9 cellular contexts compared by ENCODE assay signal in genomic region chr10:87816842-87817178, GRCh38. TPM values are rescaled to one million over a fixed set of nuclear protein-coding genes. Genes with fewer than 3 reads are reported as not detected.
A peak's percentile ranks its signal among the peaks of the same experiment; 100 is the strongest.
DNase-seq lines count a peak whose midpoint lies in the region; FAIRE-seq and TF ChIP-seq lines count a peak whose summit lies in the region.
"Had no signal": no experiment of that assay in that cellular context is flagged by ENCODE, and none has a peak within 500 bp of the region (broad histone marks: within the 10 kb centered on the region; RNA-seq: fewer than 3 reads in every experiment).

No MANE protein-coding gene starts in this region.

- TF ChIP-seq EP300 in H1 (IDR thresholded peaks at IDR 0.05; ENCODE audit: borderline replicate concordance in 1 of 2, low read depth in 2 of 2, low read length in 2 of 2): no peak

- H3K18ac ChIP-seq in H1 (ENCODE audit: extremely low read depth, low read length) (no peak overlapping the region), trophoblast cell (ENCODE audit: low read length) (no peak overlapping the region)

- FAIRE-seq in H1 (lab: Jason Lieb, UNC): no peak
- FAIRE-seq: islet of Langerhans had no signal

- H3K9me2 ChIP-seq in OCI-LY1 (ENCODE audit: low read depth, low read length): no peaks in the 10 kb centered on the region

- H2AK5ac ChIP-seq in H1 (ENCODE audit: low read depth, low read length): no peak overlapping the region
- H2AK5ac ChIP-seq in trophoblast cell (ENCODE audit: low read length): no peak overlapping the region

- peaks cover 39% of the 10 kb centered on the region for H3K79me2 ChIP-seq in OCI-LY1 (ENCODE audit: insufficient read depth, low read length)
- peaks cover 10 to 55% of the 10 kb centered on the region in 2 experiments for H3K79me2 ChIP-seq in H1 (ENCODE audit: control insufficient read depth in 1 of 2, insufficient read depth in 2 of 2, low read length in 2 of 2)
- H3K79me2 ChIP-seq in trophoblast cell (ENCODE audit: control insufficient read depth, insufficient read depth, low read length, poor library complexity): peaks cover 4% of the 10 kb centered on the region

- TF ChIP-seq CTCF in GM06990 (IDR thresholded peaks at IDR 0.05; ENCODE audit: insufficient read depth, low read length, poor library complexity, severe bottlenecking): peak; percentile 7
- TF ChIP-seq CTCF in OCI-LY1 (IDR thresholded peaks at IDR 0.05; ENCODE audit: low read length): no peak
- no peak for TF ChIP-seq CTCF in H1 (IDR thresholded peaks at IDR 0.05; ENCODE audit: control extremely low read depth in 1 of 3, insufficient read depth in 1 of 3, low read depth in 1 of 3, low read length in 3 of 3)

- no peak overlapping the region for H2BK5ac ChIP-seq in H1 (ENCODE audit: low read depth, low read length)
- no peak overlapping the region for H2BK5ac ChIP-seq in trophoblast cell (ENCODE audit: low read depth, low read length, poor library complexity)

- peaks cover 34% of the 10 kb centered on the region for H3K4me1 ChIP-seq in OCI-LY1 (ENCODE audit: insufficient read depth, low read length, severe bottlenecking)
- H3K4me1 ChIP-seq in H1 (replicated peaks in 1 of 4; ENCODE audit: control insufficient read depth in 3 of 4, insufficient read depth in 4 of 4, low read length in 3 of 4): peaks cover 0 to 3% (median 0%) of the 10 kb centered on the region in 4 experiments; a peak in 2 of 7 replicates
- peaks cover 0 to 3% of the 10 kb centered on the region in 2 experiments for H3K4me1 ChIP-seq in trophoblast cell (ENCODE audit: control insufficient read depth in 1 of 2, insufficient read depth in 2 of 2, low read length in 2 of 2)

- H3K36me3 ChIP-seq in GM06990 (ENCODE audit: control insufficient read depth, insufficient read depth, low read length) (peaks cover 4% of the 10 kb centered on the region), OCI-LY1 (ENCODE audit: insufficient read depth, low read length) (peaks cover 24% of the 10 kb centered on the region), H1 (ENCODE audit: control insufficient read depth in 2 of 4, insufficient read depth in 4 of 4, low read length in 3 of 4) (peaks cover 0 to 21% (median 2%) of the 10 kb centered on the region in 4 experiments; a peak in 2 of 8 replicates), trophoblast cell (ENCODE audit: control insufficient read depth in 1 of 2, insufficient read depth in 2 of 2, low read length in 2 of 2) (peaks cover 1 to 3% of the 10 kb centered on the region in 2 experiments)

- no peak overlapping the region for H2BK15ac ChIP-seq in H1 (ENCODE audit: low read length)

- peaks cover 8% of the 10 kb centered on the region for H3K23me2 ChIP-seq in H1 (ENCODE audit: low read depth, low read length)

- no peaks in the 10 kb centered on the region for H3F3A ChIP-seq in OCI-LY1 (ENCODE audit: insufficient read depth, low read length)

- H4K20me1 ChIP-seq in OCI-LY1 (ENCODE audit: insufficient read depth, low read length) (no peaks in the 10 kb centered on the region), H1 (replicated peaks in 1 of 2; ENCODE audit: control insufficient read depth in 1 of 2, insufficient read depth in 2 of 2, low read length in 2 of 2) (no peaks in the 10 kb centered on the region)

- no peak overlapping the region for H2BK120ac ChIP-seq in H1 (replicated peaks; ENCODE audit: low read depth, low read length)
- no peak overlapping the region for H2BK120ac ChIP-seq in trophoblast cell (ENCODE audit: insufficient read depth, low read length, poor library complexity)

- POLR2A ChIA-PET in H1 (lab: Charles Lee; ENCODE audit: partially characterized antibody): no interaction called here

- H4K12ac ChIP-seq in trophoblast cell (ENCODE audit: low read depth, low read length): no peak overlapping the region

- no peak overlapping the region for H4K5ac ChIP-seq in H1 (ENCODE audit: insufficient read length, low read depth, low read length)

- no peak overlapping the region for H2AFZ ChIP-seq in OCI-LY1 (ENCODE audit: low read length)
- no peak overlapping the region for H2AFZ ChIP-seq in H1 (ENCODE audit: low read length)
- no peak overlapping the region for H2AFZ ChIP-seq in trophoblast cell (ENCODE audit: insufficient read depth, low read length, poor library complexity)

- H4K8ac ChIP-seq in H1 (ENCODE audit: extremely low read depth, insufficient read depth, low read length): no peak overlapping the region
- H4K8ac ChIP-seq in trophoblast cell (ENCODE audit: low read depth, low read length): no peak overlapping the region

- no peak for TF ChIP-seq POLR2A in H1 (IDR thresholded peaks at IDR 0.05; ENCODE audit: control extremely low read depth in 1 of 2, low read depth in 2 of 2, low read length in 2 of 2)

- H3K14ac ChIP-seq in H1 (ENCODE audit: insufficient read length) (no peak overlapping the region), trophoblast cell (ENCODE audit: low read length) (no peak overlapping the region)

- no peak overlapping the region for H3K23ac ChIP-seq in H1 (ENCODE audit: insufficient read length)
- H3K23ac ChIP-seq in trophoblast cell (ENCODE audit: low read length): no peak overlapping the region

- H4K91ac ChIP-seq in H1 (replicated peaks; ENCODE audit: insufficient read length, low read length) (no peak overlapping the region), trophoblast cell (ENCODE audit: low read depth, low read length) (no peak overlapping the region)

- H3K79me1 ChIP-seq in H1 (ENCODE audit: low read depth, low read length): no peaks in the 10 kb centered on the region
- peaks cover 6% of the 10 kb centered on the region for H3K79me1 ChIP-seq in trophoblast cell (ENCODE audit: low read length)

- H2BK12ac ChIP-seq in H1 (ENCODE audit: low read depth, low read length) (no peak overlapping the region), trophoblast cell (ENCODE audit: low read length) (no peak overlapping the region)

- H2BK20ac ChIP-seq in H1 (ENCODE audit: low read length): no peak overlapping the region

- no peaks in the 10 kb centered on the region for H3K27me3 ChIP-seq in GM06990 (replicated peaks; ENCODE audit: control insufficient read depth, insufficient read depth, low read length)
- no peaks in the 10 kb centered on the region for H3K27me3 ChIP-seq in OCI-LY1 (ENCODE audit: insufficient read depth, low read length)
- H3K27me3 ChIP-seq in H1 (replicated peaks in 1 of 4; ENCODE audit: control insufficient read depth in 3 of 4, extremely low read depth in 1 of 4, insufficient read depth in 3 of 4, low read length in 3 of 4): no peaks in the 10 kb centered on the region
- no peaks in the 10 kb centered on the region for H3K27me3 ChIP-seq in trophoblast cell (ENCODE audit: insufficient read depth, low read length)

- H3K9ac ChIP-seq in OCI-LY1 (ENCODE audit: low read length) (peak overlapping the region; percentile 82), H1 (replicated peaks in 1 of 4; ENCODE audit: extremely low read depth in 1 of 4, low read depth in 3 of 4, low read length in 3 of 4) (peak overlapping the region in 1 of 4 experiments; percentile 85; a peak in 1 of 7 replicates), trophoblast cell (ENCODE audit: low read length) (no peak overlapping the region)

- CTCF ChIA-PET in H1 (lab: Charles Lee; ENCODE audit: partially characterized antibody): no interaction called here

- no peak overlapping the region for H3K4ac ChIP-seq in H1 (replicated peaks; ENCODE audit: insufficient read length, low read depth, low read length)
- no peak overlapping the region for H3K4ac ChIP-seq in trophoblast cell (ENCODE audit: low read depth, low read length)

- H3K4me3 ChIP-seq in GM06990 (replicated peaks; ENCODE audit: low read depth, low read length) (peak overlapping the region; percentile 80), OCI-LY1 (ENCODE audit: low read depth, low read length, poor library complexity, severe bottlenecking) (peak overlapping the region; percentile 91), H1 (ENCODE audit: extremely low read depth in 1 of 4, insufficient read depth in 2 of 4, low read depth in 3 of 4, low read length in 4 of 4) (peak overlapping the region; percentile 78 to 85 (median 82)), trophoblast cell (ENCODE audit: low read depth, low read length) (no peak overlapping the region)

- H3K9me3 ChIP-seq in OCI-LY1 (ENCODE audit: low read length): no peaks in the 10 kb centered on the region
- H3K9me3 ChIP-seq in H1 (ENCODE audit: insufficient read depth in 2 of 2, low read depth in 1 of 2, low read length in 1 of 2): no peaks in the 10 kb centered on the region
- no peaks in the 10 kb centered on the region for H3K9me3 ChIP-seq in trophoblast cell (ENCODE audit: insufficient read depth, low read depth, low read length)

- no peak overlapping the region for H3K56ac ChIP-seq in H1 (replicated peaks; ENCODE audit: insufficient read length, low read depth, low read length)

- no peak for DNase-seq in GM06990 (ENCODE audit: extremely low read depth, insufficient read length)
- no peak for DNase-seq in H1 (ENCODE audit: low read depth in 1 of 2, low spot score in 2 of 2)
- DNase-seq in trophoblast cell: no peak
- no peak for DNase-seq in GDM1 (lab: John Stamatoyannopoulos, UW)
- no peak for DNase-seq in middle frontal gyrus (ENCODE audit: extremely low spot score, low spot score)
- DNase-seq in putamen (ENCODE audit: low spot score): no peak
- DNase-seq in H4 (ENCODE audit: low spot score): no peak

- H3K27ac ChIP-seq in OCI-LY1 (ENCODE audit: low read depth, low read length, poor library complexity, severe bottlenecking) (peak overlapping the region; percentile 84), H1 (ENCODE audit: low read depth, low read length) (no peak overlapping the region), trophoblast cell (ENCODE audit: low read depth, low read length) (no peak overlapping the region)

- TF ChIP-seq RAD21 in H1 (IDR thresholded peaks at IDR 0.05 in 1 of 2, conservative IDR thresholded peaks at IDR 0.05 in 1 of 2; ENCODE audit: low read depth in 2 of 2, low read length in 2 of 2): no peak

- 70% methylated on average over 4 of the region's 4 CpGs; no CpG with 5 or more reads in 1 of the 2 experiments for WGBS in H1 (ENCODE audit: extremely low coverage in 1 of 2, insufficient coverage in 1 of 2, insufficient read length in 1 of 2, insufficient replicate concordance in 2 of 2, low coverage in 1 of 2, low lambda C conversion rate in 2 of 2, missing lambda C conversion rate in 1 of 2), 2 experiments
- WGBS in trophoblast cell (ENCODE audit: extremely low coverage, insufficient coverage, insufficient read length): no CpG with 5 or more reads among the region's 4 CpGs

- H3K4me2 ChIP-seq in OCI-LY1 (ENCODE audit: low read length): peak overlapping the region; percentile 88
- H3K4me2 ChIP-seq in H1 (ENCODE audit: insufficient read depth in 1 of 2, low read depth in 2 of 2, low read length in 2 of 2): peak overlapping the region; percentile 89 to 91
- peak overlapping the region; percentile 94 for H3K4me2 ChIP-seq in trophoblast cell (ENCODE audit: low read length)

RNA-seq across cellular contexts. Expression of gene ATAD1, which starts 1.2 kb away (rescaled TPM):
- 35.3 and 35.9 TPM in 2 replicates for total RNA-seq in H1 (2021; fragmentation: NEBNext Ultra II Directional; extraction: Animal tissue kit (Norgen Biotek cat#: 25700))
- polyA plus RNA-seq in H1 (2011; rRNA removed): 4.2 and 8.9 TPM in 2 replicates
- polyA plus RNA-seq in H1 (2011; cell fraction: cytosol; rRNA removed): 12.8 TPM
- polyA plus RNA-seq in H1 (2011; cell fraction: nucleus; rRNA removed): 4.1 TPM
- 13.8 to 32.3 TPM (median 15.0 TPM) in 4 replicates for polyA plus RNA-seq in H1 (2012, experiment 1 of 2)
- polyA plus RNA-seq in H1 (2012, experiment 2 of 2): 1.9 TPM
- 36.3 TPM for polyA plus RNA-seq in H1 (2013, experiment 1 of 2)
- 44.9 TPM for polyA plus RNA-seq in H1 (2013, experiment 2 of 2)
- polyA minus RNA-seq in H1 (2011; rRNA and poly(A)+ RNA removed): 12.5 and 19.6 TPM in 2 replicates
- polyA minus RNA-seq in H1 (2011; cell fraction: cytosol; rRNA and poly(A)+ RNA removed): 13.4 TPM
- 25.3 TPM for polyA minus RNA-seq in H1 (2011; cell fraction: nucleus; rRNA and poly(A)+ RNA removed)
- polyA plus RNA-seq in trophoblast cell (2013): 36.3 and 39.0 TPM in 2 replicates
- 0.81 TPM in 1 of 2 replicates, not detected in the other for total RNA-seq in H4 (2014; rRNA removed; shearing (Covaris generic))

RNA-seq across cellular contexts. Expression of gene KLLN, which starts 46.5 kb away (rescaled TPM):
- total RNA-seq in H1 (2021; fragmentation: NEBNext Ultra II Directional; extraction: Animal tissue kit (Norgen Biotek cat#: 25700)): 0.71 and 0.73 TPM in 2 replicates
- 0.24 TPM in 2 replicates for polyA plus RNA-seq in H1 (2011; rRNA removed)
- polyA plus RNA-seq in H1 (2011; cell fraction: cytosol; rRNA removed): 0.19 TPM
- polyA plus RNA-seq in H1 (2011; cell fraction: nucleus; rRNA removed): 0.37 TPM
- polyA plus RNA-seq in H1 (2012, experiment 1 of 2): 0.37 to 0.64 TPM (median 0.46 TPM) in 4 replicates
- polyA plus RNA-seq in H1 (2012, experiment 2 of 2): 0.16 TPM
- 0.16 TPM for polyA plus RNA-seq in H1 (2013, experiment 1 of 2)
- polyA plus RNA-seq in H1 (2013, experiment 2 of 2): 0.26 TPM
- polyA minus RNA-seq in H1 (2011; rRNA and poly(A)+ RNA removed): 0.76 and 1.2 TPM in 2 replicates
- 0.22 TPM for polyA minus RNA-seq in H1 (2011; cell fraction: cytosol; rRNA and poly(A)+ RNA removed)
- polyA minus RNA-seq in H1 (2011; cell fraction: nucleus; rRNA and poly(A)+ RNA removed): 2.8 TPM
- 0.42 and 0.49 TPM in 2 replicates for polyA plus RNA-seq in trophoblast cell (2013)
- total RNA-seq in H4 (2014; rRNA removed; shearing (Covaris generic)): not detected in 2 replicates

RNA-seq across cellular contexts. Expression of gene PTEN, which starts 46.6 kb away (rescaled TPM):
- total RNA-seq in H1 (2021; fragmentation: NEBNext Ultra II Directional; extraction: Animal tissue kit (Norgen Biotek cat#: 25700)): 48.7 and 51.2 TPM in 2 replicates
- 4.2 and 6.3 TPM in 2 replicates for polyA plus RNA-seq in H1 (2011; rRNA removed)
- 9.9 TPM for polyA plus RNA-seq in H1 (2011; cell fraction: cytosol; rRNA removed)
- polyA plus RNA-seq in H1 (2011; cell fraction: nucleus; rRNA removed): 12.0 TPM
- 18.2 to 45.1 TPM (median 19.4 TPM) in 4 replicates for polyA plus RNA-seq in H1 (2012, experiment 1 of 2)
- 1.3 TPM for polyA plus RNA-seq in H1 (2012, experiment 2 of 2)
- polyA plus RNA-seq in H1 (2013, experiment 1 of 2): 20.6 TPM
- polyA plus RNA-seq in H1 (2013, experiment 2 of 2): 18.6 TPM
- 48.6 and 57.5 TPM in 2 replicates for polyA minus RNA-seq in H1 (2011; rRNA and poly(A)+ RNA removed)
- 27.1 TPM for polyA minus RNA-seq in H1 (2011; cell fraction: cytosol; rRNA and poly(A)+ RNA removed)
- polyA minus RNA-seq in H1 (2011; cell fraction: nucleus; rRNA and poly(A)+ RNA removed): 199 TPM
- 52.1 and 54.8 TPM in 2 replicates for polyA plus RNA-seq in trophoblast cell (2013)
- not detected in 2 replicates for total RNA-seq in H4 (2014; rRNA removed; shearing (Covaris generic))

Comparison
In these comparisons a context has a peak if more than half of its experiments do, and no peak if none do; other contexts are left out.
1. RNA of gene ATAD1, which starts 1.2 kb away (total RNA-seq): 35.3 to 35.9 TPM in H1; 0.81 TPM in H4; every median in the first group is over 10 times any median in the second.
2. RNA of gene PTEN, which starts 46.6 kb away (total RNA-seq): 48.7 to 51.2 TPM in H1; not detected in H4; every median in the first group is over 10 times any median in the second.
3. Peak in every context shown above with its lines, with median percentiles within 50 percentile points of each other: H3K4me2 ChIP-seq.